In genomic region chr1:53336146-53336545, GRCh38 we compare ENCODE assay signal across 20 cellular contexts. TPM values are rescaled to one million over a fixed set of nuclear protein-coding genes. Genes with fewer than 3 reads are reported as not detected.
DNase-seq lines count a peak whose midpoint lies in the region; ATAC-seq and TF ChIP-seq lines count a peak whose summit lies in the region.
"Had no signal": no experiment of that assay in that cellular context is flagged by ENCODE, and none has a peak within 500 bp of the region (broad histone marks: within the 10 kb centered on the region; RNA-seq: fewer than 3 reads in every experiment).

No MANE protein-coding gene starts in this region.

- no peak overlapping the region for H3K27ac ChIP-seq in WERI-Rb-1
- no peak overlapping the region for H3K27ac ChIP-seq in suprapubic skin
- H3K27ac ChIP-seq: BLaER1, RWPE1 had no signal

- H3K36me3 Mint-ChIP-seq in activated CD4-positive, alpha-beta memory T cell treated with anti-CD3 and anti-CD28 coated beads, Interleukin-2, amount 10 ng/mL, durations not matched to agents 7 days and 5 days (ENCODE audit: low read depth) = peaks cover 17% of the 10 kb centered on the region
- peaks cover 5% of the 10 kb centered on the region for H3K36me3 Mint-ChIP-seq in activated CD4-positive, alpha-beta memory T cell treated with anti-CD3 and anti-CD28 coated beads for 36 hours
- H3K36me3 Mint-ChIP-seq in activated CD4-positive, alpha-beta T cell treated with anti-CD3 and anti-CD28 coated beads, Interleukin-2, amount 10 ng/mL, durations not matched to agents 24 days and 14 days (ENCODE audit: low read depth) = peaks cover 29% of the 10 kb centered on the region

- H3K4me1 Mint-ChIP-seq in activated CD4-positive, alpha-beta memory T cell treated with anti-CD3 and anti-CD28 coated beads, Interleukin-2, amount 10 ng/mL, durations not matched to agents 7 days and 5 days = peaks cover 18% of the 10 kb centered on the region
- peaks cover 19% of the 10 kb centered on the region for H3K4me1 Mint-ChIP-seq in activated CD4-positive, alpha-beta memory T cell treated with anti-CD3 and anti-CD28 coated beads for 36 hours (ENCODE audit: low read depth)
- H3K4me1 Mint-ChIP-seq in activated CD4-positive, alpha-beta T cell treated with anti-CD3 and anti-CD28 coated beads, Interleukin-2, amount 10 ng/mL, durations not matched to agents 24 days and 14 days = peaks cover 22% of the 10 kb centered on the region

- no peak for TF ChIP-seq EP300 in suprapubic skin (IDR thresholded peaks at IDR 0.05)

- TF ChIP-seq CTCF in WERI-Rb-1 (IDR thresholded peaks at IDR 0.05; ENCODE audit: low read depth, low read length) (no peak), suprapubic skin (IDR thresholded peaks at IDR 0.05) (no peak)

- CTCF ChIA-PET in activated CD4-positive, alpha-beta memory T cell treated with anti-CD3 and anti-CD28 coated beads, Interleukin-2, amount 10 ng/mL, durations not matched to agents 7 days and 5 days (lab: Charles Lee) = no interaction called here
- CTCF ChIA-PET in activated CD4-positive, alpha-beta memory T cell treated with anti-CD3 and anti-CD28 coated beads for 36 hours (lab: Charles Lee) = no interaction called here

- in situ Hi-C loops in G401 (cut with HindIII; ENCODE audit: low sequenced_read_pairs) = no loop called here

- H3K4me3 Mint-ChIP-seq in activated CD4-positive, alpha-beta memory T cell treated with anti-CD3 and anti-CD28 coated beads, Interleukin-2, amount 10 ng/mL, durations not matched to agents 7 days and 5 days = no peak overlapping the region
- no peak overlapping the region for H3K4me3 Mint-ChIP-seq in activated CD4-positive, alpha-beta memory T cell treated with anti-CD3 and anti-CD28 coated beads for 36 hours
- no peak overlapping the region for H3K4me3 Mint-ChIP-seq in activated CD4-positive, alpha-beta T cell treated with anti-CD3 and anti-CD28 coated beads, Interleukin-2, amount 10 ng/mL, durations not matched to agents 24 days and 14 days
- H3K4me3 Mint-ChIP-seq: CD8-positive, alpha-beta memory T cell had no signal

- H3K36me3 ChIP-seq in WERI-Rb-1 (no peaks in the 10 kb centered on the region), suprapubic skin (no peaks in the 10 kb centered on the region)
- H3K36me3 ChIP-seq: BLaER1 had no signal

- intact Hi-C loops in activated CD4-positive, alpha-beta memory T cell treated with anti-CD3 and anti-CD28 coated beads for 36 hours (cut with micrococcal nuclease) = no loop called here
- intact Hi-C loops in activated CD4-positive, alpha-beta T cell treated with anti-CD3 and anti-CD28 coated beads, Interleukin-2, amount 10 ng/mL, durations not matched to agents 24 days and 14 days (cut with micrococcal nuclease) = no loop called here

- 92% methylated on average over 12 of the region's 12 CpGs for WGBS in suprapubic skin

- no peaks in the 10 kb centered on the region for H3K9me3 ChIP-seq in WERI-Rb-1 (ENCODE audit: severe bottlenecking)
- H3K9me3 ChIP-seq in suprapubic skin = no peaks in the 10 kb centered on the region
- H3K9me3 ChIP-seq: BLaER1 had no signal

- POLR2A ChIA-PET in activated CD4-positive, alpha-beta memory T cell treated with anti-CD3 and anti-CD28 coated beads, Interleukin-2, amount 10 ng/mL, durations not matched to agents 7 days and 5 days (lab: Charles Lee) = interaction anchor here (0.9 to 3.2 kb wide), 4 partner anchors 10 to 33 kb away, joined by 3 to 13 read pairs (median 4); no protein-coding TSS in a partner anchor
- POLR2A ChIA-PET in activated CD4-positive, alpha-beta memory T cell treated with anti-CD3 and anti-CD28 coated beads for 36 hours (lab: Charles Lee) = no interaction called here

- no peak for TF ChIP-seq POLR2A in suprapubic skin (IDR thresholded peaks at IDR 0.05)

- H3K4me1 ChIP-seq in suprapubic skin = no peaks in the 10 kb centered on the region

- H3K27me3 ChIP-seq in WERI-Rb-1 (ENCODE audit: insufficient read depth, low read depth, severe bottlenecking) (no peaks in the 10 kb centered on the region), suprapubic skin (peaks cover 6% of the 10 kb centered on the region)
- H3K27me3 ChIP-seq: BLaER1 had no signal

- no peaks in the 10 kb centered on the region for H3K9me3 Mint-ChIP-seq in activated CD4-positive, alpha-beta memory T cell treated with anti-CD3 and anti-CD28 coated beads, Interleukin-2, amount 10 ng/mL, durations not matched to agents 7 days and 5 days
- H3K9me3 Mint-ChIP-seq in activated CD4-positive, alpha-beta memory T cell treated with anti-CD3 and anti-CD28 coated beads for 36 hours = peaks cover 5% of the 10 kb centered on the region
- peaks cover 1% of the 10 kb centered on the region for H3K9me3 Mint-ChIP-seq in activated CD4-positive, alpha-beta T cell treated with anti-CD3 and anti-CD28 coated beads, Interleukin-2, amount 10 ng/mL, durations not matched to agents 24 days and 14 days
- H3K9me3 Mint-ChIP-seq: CD8-positive, alpha-beta memory T cell had no signal

- H3K4me3 ChIP-seq in WERI-Rb-1 (ENCODE audit: low read depth, low read length) (peak overlapping the region; percentile 23), suprapubic skin (no peak overlapping the region)
- H3K4me3 ChIP-seq: BLaER1, K562 had no signal

- DNase-seq in activated CD4-positive, alpha-beta memory T cell treated with anti-CD3 and anti-CD28 coated beads, Interleukin-2, amount 10 ng/mL, durations not matched to agents 7 days and 5 days = peak; percentile 9
- no peak for DNase-seq in activated CD4-positive, alpha-beta memory T cell treated with anti-CD3 and anti-CD28 coated beads for 36 hours
- peak; percentile 61 for DNase-seq in WERI-Rb-1
- DNase-seq in myocyte (ENCODE audit: low read depth) = peak; percentile 64
- peak; percentile 21 to 35 for DNase-seq in suprapubic skin (ENCODE audit: low spot score in 2 of 2)
- DNase-seq in G401 (ENCODE audit: low spot score) = no peak
- no peak for DNase-seq in activated CD4-positive, alpha-beta T cell treated with anti-CD3 and anti-CD28 coated beads, Interleukin-2, amount 10 ng/mL, durations not matched to agents 24 days and 14 days
- DNase-seq: 8988T; CD8-positive, alpha-beta memory T cell; GOT3; NCI-H1092; NCI-H187; NCI-H2171 treated with DMSO at 0.1 percent for 48 hours; NCI-H510A treated with DMSO at 0.1 percent for 48 hours; NK-92 treated with Interleukin-12 subunit alpha and Interleukin-12 subunit beta, amount 100 ng/mL, for 24 hours; OCI-M1 had no signal

- no peak for ATAC-seq in HG03280 (IDR thresholded peaks at IDR 0.05; ENCODE audit: unreplicated experiment)
- ATAC-seq: K562 had no signal

- no peak overlapping the region for H3K27ac Mint-ChIP-seq in activated CD4-positive, alpha-beta memory T cell treated with anti-CD3 and anti-CD28 coated beads, Interleukin-2, amount 10 ng/mL, durations not matched to agents 7 days and 5 days
- H3K27ac Mint-ChIP-seq in activated CD4-positive, alpha-beta memory T cell treated with anti-CD3 and anti-CD28 coated beads for 36 hours = no peak overlapping the region
- H3K27ac Mint-ChIP-seq in activated CD4-positive, alpha-beta T cell treated with anti-CD3 and anti-CD28 coated beads, Interleukin-2, amount 10 ng/mL, durations not matched to agents 24 days and 14 days = no peak overlapping the region

- H3K27me3 Mint-ChIP-seq in activated CD4-positive, alpha-beta memory T cell treated with anti-CD3 and anti-CD28 coated beads, Interleukin-2, amount 10 ng/mL, durations not matched to agents 7 days and 5 days = no peaks in the 10 kb centered on the region
- H3K27me3 Mint-ChIP-seq in activated CD4-positive, alpha-beta memory T cell treated with anti-CD3 and anti-CD28 coated beads for 36 hours = no peaks in the 10 kb centered on the region
- H3K27me3 Mint-ChIP-seq in activated CD4-positive, alpha-beta T cell treated with anti-CD3 and anti-CD28 coated beads, Interleukin-2, amount 10 ng/mL, durations not matched to agents 24 days and 14 days = no peaks in the 10 kb centered on the region
- H3K27me3 Mint-ChIP-seq: CD8-positive, alpha-beta memory T cell had no signal

RNA-seq across cellular contexts. Expression of gene LRP8, which starts 8.3 kb away (rescaled TPM):
- total RNA-seq in activated CD4-positive, alpha-beta memory T cell treated with anti-CD3 and anti-CD28 coated beads, Interleukin-2, amount 10 ng/mL, durations not matched to agents 7 days and 5 days = 10 to 100 TPM; 51.5 to 52.7 TPM
- 10 to 100 TPM; 38.6 to 38.8 TPM for total RNA-seq in activated CD4-positive, alpha-beta memory T cell treated with anti-CD3 and anti-CD28 coated beads for 36 hours
- 11.4 and 38.0 TPM in 2 replicates for total RNA-seq in myocyte
- 11.1 TPM for polyA plus RNA-seq in myocyte (2012)
- total RNA-seq in suprapubic skin = 10 to 100 TPM in 1 of 4 donors, 1 to 10 TPM in 3; 2.8 to 11.8 (median 4.1) TPM
- total RNA-seq in G401 (2014; rRNA removed; shearing (Covaris generic)) = 7.0 and 8.0 TPM in 2 replicates
- total RNA-seq in activated CD4-positive, alpha-beta T cell treated with anti-CD3 and anti-CD28 coated beads, Interleukin-2, amount 10 ng/mL, durations not matched to agents 24 days and 14 days = 76.8 and 81.6 TPM in 2 replicates

Comparison
In these comparisons a context has a peak if more than half of its experiments do, and no peak if none do; other contexts are left out.
1. DNase-seq: peak in activated CD4-positive, alpha-beta memory T cell treated with anti-CD3 and anti-CD28 coated beads, Interleukin-2, amount 10 ng/mL, durations not matched to agents 7 days and 5 days (single experiment), WERI-Rb-1 (single experiment), myocyte (single experiment) and suprapubic skin (2 of 2); none in activated CD4-positive, alpha-beta memory T cell treated with anti-CD3 and anti-CD28 coated beads for 36 hours (single experiment), G401 (single experiment) and activated CD4-positive, alpha-beta T cell treated with anti-CD3 and anti-CD28 coated beads, Interleukin-2, amount 10 ng/mL, durations not matched to agents 24 days and 14 days (single experiment).